19 cellular contexts compared by ENCODE assay signal in the genomic region with DNA sequence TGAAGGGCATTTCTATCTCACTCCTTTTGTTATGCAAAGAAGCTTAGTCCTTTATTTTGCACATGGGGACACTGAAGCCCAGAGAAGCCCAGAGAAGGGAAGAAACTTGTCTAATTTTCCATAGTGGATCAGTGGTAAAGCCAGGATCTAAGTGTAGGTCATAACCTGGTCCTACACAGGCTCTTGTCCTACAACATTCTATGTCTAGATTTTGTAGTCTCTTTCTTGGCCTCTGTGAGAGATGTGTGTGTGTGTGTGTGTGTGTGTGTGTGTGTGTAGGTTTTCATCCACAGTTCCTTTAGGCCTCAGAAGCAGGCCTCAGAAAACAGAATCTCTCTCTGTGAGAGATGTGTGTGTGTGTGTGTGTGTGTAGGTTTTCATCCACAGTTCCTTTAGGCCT. TPM values are rescaled to one million over a fixed set of nuclear protein-coding genes. Genes with fewer than 3 reads are reported as not detected.
"Had no signal": no experiment of that assay in that cellular context is flagged by ENCODE, and none has a peak within 500 bp of the region (broad histone marks: within the 10 kb centered on the region; RNA-seq: fewer than 3 reads in every experiment).

No MANE protein-coding gene starts in this region.

- H3K36me3 ChIP-seq: sigmoid colon, tibial nerve had no signal

- H3K9me3 ChIP-seq: sigmoid colon, tibial nerve had no signal

- H3K4me3 ChIP-seq: sigmoid colon, tibial nerve had no signal

- H3K36me3 Mint-ChIP-seq: activated naive CD4-positive, alpha-beta T cell treated with anti-CD3 and anti-CD28 coated beads, Interleukin-2, amount 50 U/mL, for 24 hours had no signal

- H3K4me1 Mint-ChIP-seq: nephron had no signal

- H3K27ac ChIP-seq: sigmoid colon, tibial nerve had no signal

- H3K27me3 Mint-ChIP-seq: activated CD4-positive, alpha-beta T cell treated with anti-CD3 and anti-CD28 coated beads for 36 hours; activated naive CD4-positive, alpha-beta T cell treated with anti-CD3 and anti-CD28 coated beads, Interleukin-2, amount 50 U/mL, for 24 hours had no signal

- H3K9me3 Mint-ChIP-seq: T-helper 2 cell treated with Interferon-gamma antibody and Interleukin-4, amounts not matched to agents 5 μg/mL and 100 μg/mL, for 36 hours had no signal

- DNase-seq: activated CD4-positive, alpha-beta T cell treated with anti-CD3 and anti-CD28 coated beads for 36 hours; activated CD4-positive, alpha-beta T cell treated with anti-CD3 and anti-CD28 coated beads, Interleukin-2, amount 50 U/mL, for 48 hours; activated gamma-delta T cell; effector CD4-positive, alpha-beta T cell; head of caudate nucleus; left ventricle myocardium superior; mesenchymal stem cell; nucleus accumbens; sigmoid colon; stimulated activated CD4-positive, alpha-beta T cell treated with anti-CD3 and anti-CD28 coated beads, Interleukin-4, amount 100 ng/mL, for 4 hours; stimulated activated naive CD4-positive, alpha-beta T cell; substantia nigra had no signal

- H3K27ac Mint-ChIP-seq: activated CD4-positive, alpha-beta T cell treated with anti-CD3 and anti-CD28 coated beads for 36 hours; activated naive CD4-positive, alpha-beta T cell treated with anti-CD3 and anti-CD28 coated beads, Interleukin-2, amount 50 U/mL, for 24 hours; nephron; T-helper 2 cell treated with Interferon-gamma antibody and Interleukin-4, amounts not matched to agents 5 μg/mL and 100 μg/mL, for 36 hours had no signal

- ATAC-seq: activated CD4-positive, alpha-beta T cell treated with anti-CD3 and anti-CD28 coated beads for 36 hours; left ventricle myocardium superior had no signal

- H3K27me3 ChIP-seq: sigmoid colon had no signal

- FAIRE-seq: bronchial epithelial cell, frontal cortex, TTC549 had no signal

- H3K4me1 ChIP-seq: sigmoid colon, tibial nerve had no signal

- H3K4me3 Mint-ChIP-seq: activated CD4-positive, alpha-beta T cell treated with anti-CD3 and anti-CD28 coated beads for 36 hours; activated naive CD4-positive, alpha-beta T cell treated with anti-CD3 and anti-CD28 coated beads, Interleukin-2, amount 50 U/mL, for 24 hours; nephron; T-helper 2 cell treated with Interferon-gamma antibody and Interleukin-4, amounts not matched to agents 5 μg/mL and 100 μg/mL, for 36 hours had no signal

RNA-seq across cellular contexts. Expression of a gene that starts 38.3 kb away (rescaled TPM):
- total RNA-seq: bronchial epithelial cell had no signal
